Comparison of ENCODE assay signal across 18 cellular contexts in the genomic region with DNA sequence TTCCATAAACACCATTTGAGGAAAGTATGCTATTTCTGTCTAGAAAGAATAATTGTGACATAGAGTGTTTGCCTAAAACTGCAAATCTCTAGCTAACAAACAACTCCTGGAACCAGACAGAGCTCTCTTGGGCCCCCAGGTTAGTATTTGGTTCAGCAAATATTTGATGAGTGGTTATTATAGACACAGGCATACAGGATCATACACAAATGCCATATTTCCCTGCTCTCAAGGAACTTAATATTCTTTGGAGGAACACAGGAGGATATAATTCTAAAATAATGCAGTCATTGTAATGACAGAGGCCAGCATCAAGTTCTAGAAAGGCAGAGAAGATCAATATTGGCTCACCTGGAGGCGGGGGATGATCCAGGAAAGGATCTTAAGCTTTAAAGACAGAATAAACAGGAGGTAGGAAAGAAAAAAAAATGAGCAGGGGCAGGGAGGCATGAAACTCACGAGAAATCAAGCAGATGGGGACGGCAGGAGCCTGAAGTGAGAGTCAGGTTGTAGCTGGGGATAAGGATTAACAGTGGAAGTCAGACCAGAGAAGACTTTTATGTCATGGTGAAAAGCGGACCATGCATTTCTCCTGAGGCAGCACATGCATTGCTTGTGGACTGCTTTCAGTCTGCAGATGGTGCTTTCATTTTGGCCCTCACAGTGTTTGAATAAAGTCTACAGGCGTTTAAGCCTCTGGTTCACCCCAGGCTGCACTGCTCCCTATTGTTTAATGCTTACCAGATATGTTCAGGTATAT.
A peak's percentile ranks its signal among the peaks of the same experiment; 100 is the strongest.
DNase-seq lines count a peak whose midpoint lies in the region; ATAC-seq and TF ChIP-seq lines count a peak whose summit lies in the region.
"Had no signal": no experiment of that assay in that cellular context is flagged by ENCODE, and none has a peak within 500 bp of the region (broad histone marks: within the 10 kb centered on the region; RNA-seq: fewer than 3 reads in every experiment).

No MANE protein-coding gene starts in this region.

- DNase-seq in NCI-H2196 (lab: John Stamatoyannopoulos, UW; ENCODE audit: unreplicated experiment) = peak; percentile 31
- no peak for DNase-seq in NCI-H2196 treated with DMSO at 0.1 percent for 48 hours (lab: John Stamatoyannopoulos, UW; ENCODE audit: unreplicated experiment)
- peak; percentile 27 to 38 for DNase-seq in NCI-H526 (lab: John Stamatoyannopoulos, UW)
- no peak for DNase-seq in type B pancreatic cell (ENCODE audit: extremely low spot score, unreplicated experiment)
- no peak for DNase-seq in DMS 273 treated with DMSO at 0.1 percent for 48 hours (lab: John Stamatoyannopoulos, UW)
- DNase-seq in activated T-helper 2 cell treated with anti-CD3 and anti-CD28 coated beads, Interferon-gamma antibody, Interleukin-2, Interleukin-4, amounts not matched to agents 10 μg/mL and 5 μg/mL and 100 μg/mL, durations not matched to agents 14 hours and 24 hours and 36 hours (ENCODE audit: low spot score) = no peak
- no peak for DNase-seq in heart left ventricle
- DNase-seq: activated CD4-positive, alpha-beta T cell treated with anti-CD3 and anti-CD28 coated beads for 36 hours; kidney; mesendoderm; NCI-H1436 treated with DMSO at 0.1 percent for 48 hours; sigmoid colon; stimulated activated CD4-positive, alpha-beta T cell treated with anti-CD3 and anti-CD28 coated beads, Interleukin-2, amount 100 ng/mL, for 24 hours; testis had no signal

- H3K27me3 ChIP-seq in duodenal mucosa (ENCODE audit: control insufficient read depth in 1 of 2, insufficient read depth in 2 of 2, low read length in 2 of 2) (no peaks in the 10 kb centered on the region), heart left ventricle (no peaks in the 10 kb centered on the region)
- H3K27me3 ChIP-seq: sigmoid colon, SJSA1, testis had no signal

- peak overlapping the region; percentile 7 for H3K4me3 Mint-ChIP-seq in type B pancreatic cell
- no peak overlapping the region for H3K4me3 Mint-ChIP-seq in activated T-helper 2 cell treated with anti-CD3 and anti-CD28 coated beads, Interferon-gamma antibody, Interleukin-2, Interleukin-4, amounts not matched to agents 10 μg/mL and 5 μg/mL and 100 μg/mL, durations not matched to agents 14 hours and 24 hours and 36 hours (ENCODE audit: low read depth)
- H3K4me3 Mint-ChIP-seq: activated CD4-positive, alpha-beta T cell treated with anti-CD3 and anti-CD28 coated beads for 36 hours; activated naive CD4-positive, alpha-beta T cell treated with anti-CD3 and anti-CD28 coated beads, Interleukin-2, amount 50 U/mL, for 24 hours; brain had no signal

- H3K36me3 Mint-ChIP-seq in type B pancreatic cell = no peaks in the 10 kb centered on the region
- H3K36me3 Mint-ChIP-seq in activated T-helper 2 cell treated with anti-CD3 and anti-CD28 coated beads, Interferon-gamma antibody, Interleukin-2, Interleukin-4, amounts not matched to agents 10 μg/mL and 5 μg/mL and 100 μg/mL, durations not matched to agents 14 hours and 24 hours and 36 hours (ENCODE audit: low read depth) = no peaks in the 10 kb centered on the region
- H3K36me3 Mint-ChIP-seq: activated naive CD4-positive, alpha-beta T cell treated with anti-CD3 and anti-CD28 coated beads, Interleukin-2, amount 50 U/mL, for 24 hours; brain had no signal

- H3K9me3 Mint-ChIP-seq in type B pancreatic cell = peaks cover 8% of the 10 kb centered on the region
- no peaks in the 10 kb centered on the region for H3K9me3 Mint-ChIP-seq in activated T-helper 2 cell treated with anti-CD3 and anti-CD28 coated beads, Interferon-gamma antibody, Interleukin-2, Interleukin-4, amounts not matched to agents 10 μg/mL and 5 μg/mL and 100 μg/mL, durations not matched to agents 14 hours and 24 hours and 36 hours
- H3K9me3 Mint-ChIP-seq: activated naive CD4-positive, alpha-beta T cell treated with anti-CD3 and anti-CD28 coated beads, Interleukin-2, amount 50 U/mL, for 24 hours had no signal

- H3K4me3 ChIP-seq in duodenal mucosa (ENCODE audit: low read depth in 1 of 2, low read length in 2 of 2) (peak overlapping the region in 1 of 2 donors; percentile 2), heart left ventricle (no peak overlapping the region)
- H3K4me3 ChIP-seq: sigmoid colon, SJSA1, testis had no signal

- H3K27ac ChIP-seq in duodenal mucosa (ENCODE audit: low read depth, low read length) = peak overlapping the region; percentile 33
- no peak overlapping the region for H3K27ac ChIP-seq in heart left ventricle
- H3K27ac ChIP-seq: sigmoid colon, SJSA1, testis had no signal

- intact Hi-C loops in activated T-helper 2 cell treated with anti-CD3 and anti-CD28 coated beads, Interferon-gamma antibody, Interleukin-2, Interleukin-4, amounts not matched to agents 10 μg/mL and 5 μg/mL and 100 μg/mL, durations not matched to agents 14 hours and 24 hours and 36 hours (cut with micrococcal nuclease) = no loop called here
- intact Hi-C loops in heart left ventricle (cut with DNase I) = loop anchor here in 1 of 10 donors (5.0 kb wide), 1 partner anchor 51 kb away; no protein-coding TSS in a partner anchor

- TF ChIP-seq CTCF in type B pancreatic cell (conservative IDR thresholded peaks at IDR 0.05) = no peak
- no peak for TF ChIP-seq CTCF in heart left ventricle (IDR thresholded peaks at IDR 0.05)

- no peak for ATAC-seq in heart left ventricle
- ATAC-seq: activated CD4-positive, alpha-beta T cell treated with anti-CD3 and anti-CD28 coated beads for 36 hours had no signal

- peaks cover 6% of the 10 kb centered on the region for H3K27me3 Mint-ChIP-seq in type B pancreatic cell
- peaks cover 13% of the 10 kb centered on the region for H3K27me3 Mint-ChIP-seq in activated T-helper 2 cell treated with anti-CD3 and anti-CD28 coated beads, Interferon-gamma antibody, Interleukin-2, Interleukin-4, amounts not matched to agents 10 μg/mL and 5 μg/mL and 100 μg/mL, durations not matched to agents 14 hours and 24 hours and 36 hours (ENCODE audit: low read depth)
- H3K27me3 Mint-ChIP-seq: activated naive CD4-positive, alpha-beta T cell treated with anti-CD3 and anti-CD28 coated beads, Interleukin-2, amount 50 U/mL, for 24 hours; brain had no signal

- peaks cover 3% of the 10 kb centered on the region for H3K4me1 Mint-ChIP-seq in type B pancreatic cell (ENCODE audit: unreplicated experiment)
- peaks cover 10% of the 10 kb centered on the region for H3K4me1 Mint-ChIP-seq in activated T-helper 2 cell treated with anti-CD3 and anti-CD28 coated beads, Interferon-gamma antibody, Interleukin-2, Interleukin-4, amounts not matched to agents 10 μg/mL and 5 μg/mL and 100 μg/mL, durations not matched to agents 14 hours and 24 hours and 36 hours (ENCODE audit: low read depth)
- H3K4me1 Mint-ChIP-seq: activated CD4-positive, alpha-beta T cell treated with anti-CD3 and anti-CD28 coated beads for 36 hours; activated naive CD4-positive, alpha-beta T cell treated with anti-CD3 and anti-CD28 coated beads, Interleukin-2, amount 50 U/mL, for 24 hours had no signal

- H3K4me1 ChIP-seq in duodenal mucosa (ENCODE audit: control insufficient read depth in 1 of 2, insufficient read depth in 2 of 2, low read length in 2 of 2) (peaks cover 26 to 39% of the 10 kb centered on the region in 2 donors), heart left ventricle (peaks cover 0 to 46% (median 0%) of the 10 kb centered on the region in 12 donors)
- H3K4me1 ChIP-seq: sigmoid colon had no signal

- H3K9me3 ChIP-seq in duodenal mucosa (ENCODE audit: control insufficient read depth in 1 of 2, low read length in 2 of 2) (no peaks in the 10 kb centered on the region), heart left ventricle (no peaks in the 10 kb centered on the region)
- H3K9me3 ChIP-seq: sigmoid colon, SJSA1, testis had no signal

- no peak for TF ChIP-seq POLR2A in heart left ventricle (IDR thresholded peaks at IDR 0.05)

- 75 to 87% (median 83%) methylated on average over 4 to 5 of the region's 5 CpGs for whole genome bisulfite sequencing in heart left ventricle, 4 donors

- H3K27ac Mint-ChIP-seq in type B pancreatic cell = peak overlapping the region; percentile 59
- H3K27ac Mint-ChIP-seq in activated T-helper 2 cell treated with anti-CD3 and anti-CD28 coated beads, Interferon-gamma antibody, Interleukin-2, Interleukin-4, amounts not matched to agents 10 μg/mL and 5 μg/mL and 100 μg/mL, durations not matched to agents 14 hours and 24 hours and 36 hours = no peak overlapping the region
- H3K27ac Mint-ChIP-seq: activated CD4-positive, alpha-beta T cell treated with anti-CD3 and anti-CD28 coated beads for 36 hours; activated naive CD4-positive, alpha-beta T cell treated with anti-CD3 and anti-CD28 coated beads, Interleukin-2, amount 50 U/mL, for 24 hours had no signal

- H3K36me3 ChIP-seq in duodenal mucosa (ENCODE audit: control insufficient read depth in 1 of 2, insufficient read depth in 2 of 2, low read length in 2 of 2) (no peaks in the 10 kb centered on the region), heart left ventricle (no peaks in the 10 kb centered on the region)
- H3K36me3 ChIP-seq: sigmoid colon, SJSA1 had no signal

- peak overlapping the region; percentile 21 to 26 for H3K9ac ChIP-seq in duodenal mucosa (ENCODE audit: low read depth in 1 of 2, low read length in 2 of 2)

Comparison
In these comparisons a context has a peak if more than half of its experiments do, and no peak if none do; other contexts are left out.
1. DNase-seq: peak in NCI-H2196 (single experiment) and NCI-H526 (2 of 2); none in NCI-H2196 treated with DMSO at 0.1 percent for 48 hours (single experiment), type B pancreatic cell (single experiment), DMS 273 treated with DMSO at 0.1 percent for 48 hours (single experiment), activated T-helper 2 cell treated with anti-CD3 and anti-CD28 coated beads, Interferon-gamma antibody, Interleukin-2, Interleukin-4, amounts not matched to agents 10 μg/mL and 5 μg/mL and 100 μg/mL, durations not matched to agents 14 hours and 24 hours and 36 hours (single experiment) and heart left ventricle (0 of 5).